ENCODE assay signal across 19 cellular contexts in genomic region chr10:70481105-70481504, GRCh38. TPM values are rescaled to one million over a fixed set of nuclear protein-coding genes. Genes with fewer than 3 reads are reported as not detected.
DNase-seq lines count a peak whose midpoint lies in the region; ATAC-seq and TF ChIP-seq lines count a peak whose summit lies in the region.
"Had no signal": no experiment of that assay in that cellular context is flagged by ENCODE, and none has a peak within 500 bp of the region (broad histone marks: within the 10 kb centered on the region; RNA-seq: fewer than 3 reads in every experiment).

No MANE protein-coding gene starts in this region.

- no peak for TF ChIP-seq EP300 in sigmoid colon (IDR thresholded peaks at IDR 0.05)

- intact Hi-C loops in dorsolateral prefrontal cortex (cut with DNase I) (no loop called here), sigmoid colon (cut with DNase I) (no loop called here), mammary epithelial cell (cut with micrococcal nuclease) (no loop called here), right lobe of liver (cut with DNase I) (no loop called here)

- WGBS in sigmoid colon, 2 donors: 87% methylated on average over 9 of the region's 9 CpGs
- WGBS in mammary epithelial cell (ENCODE audit: low coverage, missing lambda C conversion rate): 79% methylated on average over 9 of the region's 9 CpGs
- 55% methylated on average over 2 of the region's 9 CpGs for WGBS in right lobe of liver (ENCODE audit: insufficient coverage, low coverage, low lambda C conversion rate, missing lambda C conversion rate)

- DNase-seq in DND-41: no peak
- no peak for DNase-seq in NB4 (ENCODE audit: low read depth)
- DNase-seq in dorsolateral prefrontal cortex: peak in 1 of 10 donors; percentile 46
- DNase-seq in sigmoid colon: no peak
- DNase-seq in mammary epithelial cell: no peak
- DNase-seq in right lobe of liver: no peak
- DNase-seq: activated CD4-positive, alpha-beta T cell treated with anti-CD3 and anti-CD28 coated beads for 1 hour; activated naive CD4-positive, alpha-beta T cell treated with anti-CD3 and anti-CD28 coated beads, Interleukin-2, amount 10 ng/mL, durations not matched to agents 7 days and 5 days; COR-L47; effector memory CD4-positive, alpha-beta T cell; left ventricle myocardium superior; NCI-H1694; NCI-H446; T1000 had no signal

- ATAC-seq in DND-41 (ENCODE audit: insufficient read depth, low read depth) (no peak), HG03571 (IDR thresholded peaks at IDR 0.05; ENCODE audit: unreplicated experiment) (no peak), HG03378 (IDR thresholded peaks at IDR 0.05; ENCODE audit: unreplicated experiment) (no peak), right lobe of liver (no peak)

- H3K27ac ChIP-seq in DND-41 (ENCODE audit: low read length) (peak overlapping the region; percentile 65; the same call in 1 of the 2 replicates), dorsolateral prefrontal cortex (peak overlapping the region in 42 of 59 donors; percentile 6 to 88 (median 78)), sigmoid colon (peak overlapping the region; percentile 77 to 90 (median 81)), mammary epithelial cell (ENCODE audit: insufficient read depth, low read depth, low read length) (no peak overlapping the region), right lobe of liver (no peak overlapping the region)

- H3K9ac ChIP-seq in DND-41 (ENCODE audit: low read depth, low read length): no peak overlapping the region
- no peak overlapping the region for H3K9ac ChIP-seq in mammary epithelial cell (ENCODE audit: insufficient read depth, low read length)

- H3K79me2 ChIP-seq in DND-41 (ENCODE audit: insufficient read depth, low read length): no peaks in the 10 kb centered on the region; the same call in 1 of the 2 replicates
- no peaks in the 10 kb centered on the region for H3K79me2 ChIP-seq in mammary epithelial cell (ENCODE audit: insufficient read depth, low read length)

- H3K27me3 ChIP-seq in DND-41 (ENCODE audit: insufficient read depth, low read length, poor library complexity) (no peaks in the 10 kb centered on the region), dorsolateral prefrontal cortex (peaks cover 0 to 26% (median 0%) of the 10 kb centered on the region in 45 donors), sigmoid colon (no peaks in the 10 kb centered on the region), mammary epithelial cell (ENCODE audit: insufficient read depth, low read length) (peaks cover 30% of the 10 kb centered on the region), right lobe of liver (no peaks in the 10 kb centered on the region)

- H3K4me3 ChIP-seq in DND-41 (ENCODE audit: low read depth in 1 of 2, low read length in 2 of 2): peak overlapping the region in 1 of 2 experiments; percentile 62; a peak in 2 of 4 replicates
- H3K4me3 ChIP-seq in NB4 (ENCODE audit: low read depth, low read length): peak overlapping the region; percentile 89
- H3K4me3 ChIP-seq in dorsolateral prefrontal cortex: peak overlapping the region in 51 of 59 donors; percentile 2 to 77 (median 65)
- no peak overlapping the region for H3K4me3 ChIP-seq in sigmoid colon
- H3K4me3 ChIP-seq in mammary epithelial cell (replicated peaks in 1 of 3; ENCODE audit: insufficient read depth in 1 of 3, low read depth in 2 of 3, low read length in 3 of 3): no peak overlapping the region
- H3K4me3 ChIP-seq in right lobe of liver: no peak overlapping the region

- no peak overlapping the region for H2AFZ ChIP-seq in DND-41 (ENCODE audit: low read depth, low read length)
- H2AFZ ChIP-seq in mammary epithelial cell (ENCODE audit: low read depth, low read length): no peak overlapping the region

- peak overlapping the region; percentile 86 for H3K4me2 ChIP-seq in DND-41 (ENCODE audit: insufficient read depth, low read length)
- H3K4me2 ChIP-seq in mammary epithelial cell (ENCODE audit: insufficient read depth, low read depth, low read length): no peak overlapping the region

- H3K9me3 ChIP-seq in DND-41 (ENCODE audit: insufficient read depth, low read length, severe bottlenecking): no peaks in the 10 kb centered on the region
- no peaks in the 10 kb centered on the region for H3K9me3 ChIP-seq in sigmoid colon
- no peaks in the 10 kb centered on the region for H3K9me3 ChIP-seq in mammary epithelial cell (replicated peaks; ENCODE audit: insufficient read depth, low read length)
- H3K9me3 ChIP-seq in right lobe of liver: no peaks in the 10 kb centered on the region

- H4K20me1 ChIP-seq in DND-41 (ENCODE audit: insufficient read depth, low read length): peaks cover 46% of the 10 kb centered on the region
- no peaks in the 10 kb centered on the region for H4K20me1 ChIP-seq in mammary epithelial cell (ENCODE audit: insufficient read depth, low read length)

- dilution Hi-C loops in mammary epithelial cell (cut with HindIII; ENCODE audit: low sequenced_read_pairs): no loop called here

- in situ Hi-C loops in mammary epithelial cell (cut with MboI; ENCODE audit: low sequenced_read_pairs in 2 of 2): no loop called here

- CTCF ChIA-PET in mammary epithelial cell (lab: Charles Lee; ENCODE audit: low non-redundant PET): no interaction called here

- TF ChIP-seq POLR2A in NB4 (IDR thresholded peaks at IDR 0.05; ENCODE audit: extremely low read depth, insufficient read length): no peak
- TF ChIP-seq POLR2A in sigmoid colon (IDR thresholded peaks at IDR 0.05): no peak
- no peak for TF ChIP-seq POLR2A in right lobe of liver (IDR thresholded peaks at IDR 0.05)

- no peak for TF ChIP-seq CTCF in DND-41 (IDR thresholded peaks at IDR 0.05; ENCODE audit: borderline replicate concordance, extremely low read depth, low read length, poor library complexity, severe bottlenecking)
- TF ChIP-seq CTCF in NB4 (IDR thresholded peaks at IDR 0.05; ENCODE audit: low read depth, low read length): no peak
- no peak for TF ChIP-seq CTCF in dorsolateral prefrontal cortex (IDR thresholded peaks at IDR 0.05 in 54 of 56, conservative IDR thresholded peaks at IDR 0.05 in 2 of 56; ENCODE audit: low read depth in 1 of 56, partially characterized antibody in 56 of 56)
- no peak for TF ChIP-seq CTCF in sigmoid colon (IDR thresholded peaks at IDR 0.05)
- no peak for TF ChIP-seq CTCF in mammary epithelial cell (conservative IDR thresholded peaks at IDR 0.05 in 1 of 2, IDR thresholded peaks at IDR 0.05 in 1 of 2; ENCODE audit: extremely low read depth in 1 of 2, insufficient read depth in 1 of 2, low read depth in 1 of 2, low read length in 2 of 2)
- no peak for TF ChIP-seq CTCF in right lobe of liver (IDR thresholded peaks at IDR 0.05)

- H3K36me3 ChIP-seq in DND-41 (ENCODE audit: insufficient read depth, low read length) (peaks cover 3% of the 10 kb centered on the region), sigmoid colon (peaks cover 0 to 6% (median 0%) of the 10 kb centered on the region in 4 donors), mammary epithelial cell (ENCODE audit: insufficient read depth, low read length) (no peaks in the 10 kb centered on the region), right lobe of liver (no peaks in the 10 kb centered on the region)

- BruUV-seq in mammary epithelial cell (replicated peaks; lab: Mats Ljungman, UMichigan): no TSS peak

- H3K4me1 ChIP-seq in DND-41 (ENCODE audit: insufficient read depth, low read length) (peaks cover 41% of the 10 kb centered on the region), sigmoid colon (peaks cover 0 to 73% (median 59%) of the 10 kb centered on the region in 4 donors), mammary epithelial cell (ENCODE audit: insufficient read depth, low read length) (peaks cover 13% of the 10 kb centered on the region), right lobe of liver (peaks cover 0 to 12% (median 0%) of the 10 kb centered on the region in 4 donors)

RNA-seq across cellular contexts. Expression of gene PALD1, which starts 2.5 kb away (rescaled TPM):
- 10 to 100 TPM in 105 of 120 experiments, 1 to 10 TPM in 15; 7.2 to 25.7 (median 13.2) TPM for total RNA-seq in dorsolateral prefrontal cortex
- 10 to 100 TPM; 13.9 to 33.8 (median 18.8) TPM for total RNA-seq in sigmoid colon
- polyA plus RNA-seq in sigmoid colon: 1 to 10 TPM; 1.8 to 6.2 (median 1.8) TPM
- total RNA-seq in mammary epithelial cell: under 1 TPM in 1 of 2 donors, not detected in 1; under 0.01 TPM
- polyA plus RNA-seq in mammary epithelial cell: 0.01 TPM
- not detected for polyA minus RNA-seq in mammary epithelial cell
- total RNA-seq in right lobe of liver: 1 to 10 TPM in 4 of 6 experiments, under 1 TPM in 2; 0.81 to 2.9 (median 1.3) TPM

RNA-seq across cellular contexts. Expression of gene NODAL, which starts 39.6 kb away (rescaled TPM):
- total RNA-seq in dorsolateral prefrontal cortex (1 to 10 TPM in 2 of 120 experiments, under 1 TPM in 19, not detected in 99; 0.23 to 1.2 (median 0.43) TPM), sigmoid colon (not detected), mammary epithelial cell (under 1 TPM; 0.17 to 0.47 TPM), right lobe of liver (not detected)
- polyA plus RNA-seq in sigmoid colon (not detected), mammary epithelial cell (0.41 TPM)
- not detected for polyA minus RNA-seq in mammary epithelial cell
- total RNA-seq: H4, left ventricle myocardium superior, LHCN-M2, pulmonary artery endothelial cell had no signal

Comparison
In these comparisons a context has a peak if more than half of its experiments do, and no peak if none do; other contexts are left out.
1. H3K27ac ChIP-seq: peak in DND-41 (single experiment), dorsolateral prefrontal cortex (42 of 59) and sigmoid colon (4 of 4); none in mammary epithelial cell (single experiment) and right lobe of liver (0 of 3).
2. H3K4me3 ChIP-seq: peak in NB4 (single experiment) and dorsolateral prefrontal cortex (51 of 59); none in sigmoid colon (0 of 4), mammary epithelial cell (0 of 3) and right lobe of liver (0 of 3).